19 cellular contexts compared by ENCODE assay signal in genomic region chr20:39886650-39887190, GRCh38.
DNase-seq lines count a peak whose midpoint lies in the region; ATAC-seq, FAIRE-seq and TF ChIP-seq lines count a peak whose summit lies in the region.
"Had no signal": no experiment of that assay in that cellular context is flagged by ENCODE, and none has a peak within 500 bp of the region (broad histone marks: within the 10 kb centered on the region; RNA-seq: fewer than 3 reads in every experiment).

No MANE protein-coding gene starts in this region.

- POLR2A ChIA-PET in HepG2 (lab: Yijun Ruan, JAX) (no interaction called here), T-cell (lab: Charles Lee) (no interaction called here)

- H3K4me1 ChIP-seq in liver (ENCODE audit: control insufficient read depth in 4 of 4, insufficient read depth in 4 of 4, low read length in 3 of 4) (peaks cover 5 to 25% (median 16%) of the 10 kb centered on the region in 4 donors), HepG2 (ENCODE audit: insufficient read depth, low read length) (no peaks in the 10 kb centered on the region), heart right ventricle (peaks cover 0 to 11% (median 0%) of the 10 kb centered on the region in 9 donors), parathyroid adenoma (peaks cover 13% of the 10 kb centered on the region)
- H3K4me1 ChIP-seq: A549, breast epithelium had no signal

- ATAC-seq in HepG2 (no peak), heart right ventricle (peak in 7 of 8 donors; percentile 66 to 86 (median 78)), T-cell (replicated peaks in 1 of 4) (no peak), GM21390 (IDR thresholded peaks at IDR 0.05; ENCODE audit: unreplicated experiment) (no peak)
- ATAC-seq: A549; activated CD8-positive, alpha-beta memory T cell treated with anti-CD3 and anti-CD28 coated beads, Interleukin-2, amount 10 ng/mL, durations not matched to agents 7 days and 5 days; PC-3 had no signal

- peaks cover 0 to 1% of the 10 kb centered on the region in 2 donors for H3K27me3 Mint-ChIP-seq in T-cell
- H3K27me3 Mint-ChIP-seq: activated CD8-positive, alpha-beta memory T cell treated with anti-CD3 and anti-CD28 coated beads, Interleukin-2, amount 10 ng/mL, durations not matched to agents 7 days and 5 days; progenitor cell of endocrine pancreas had no signal

- TF ChIP-seq EP300 in HepG2 (IDR thresholded peaks at IDR 0.05; ENCODE audit: low read depth in 2 of 2, low read length in 2 of 2) (no peak), HepG2 (CRISPR knock-in tag; IDR thresholded peaks at IDR 0.05; ENCODE audit: borderline replicate concordance) (no peak)

- no peak overlapping the region for H3K4me3 Mint-ChIP-seq in T-cell
- H3K4me3 Mint-ChIP-seq: activated CD8-positive, alpha-beta memory T cell treated with anti-CD3 and anti-CD28 coated beads, Interleukin-2, amount 10 ng/mL, durations not matched to agents 7 days and 5 days had no signal

- DNase-seq in HepG2 (ENCODE audit: low spot score) (no peak), heart right ventricle (peak; percentile 12 to 39), T-cell (no peak), NCI-H1105 (lab: John Stamatoyannopoulos, UW) (no peak)
- DNase-seq in activated CD8-positive, alpha-beta memory T cell treated with anti-CD3 and anti-CD28 coated beads, Interleukin-2, amount 50 U/mL, for 4 hours = no peak
- DNase-seq: activated CD4-positive, CD25-positive, alpha-beta regulatory T cell; activated CD8-positive, alpha-beta memory T cell treated with anti-CD3 and anti-CD28 coated beads, Interleukin-2, amount 10 ng/mL, durations not matched to agents 7 days and 5 days; activated naive CD4-positive, alpha-beta T cell treated with Interleukin-2 at 50 U/mL for 16 hours; effector CD8-positive, alpha-beta T cell; GF-D8; midbrain; NCI-H1436 had no signal

- H3K27me3 ChIP-seq in liver (ENCODE audit: control insufficient read depth in 4 of 4, insufficient read depth in 4 of 4, low read length in 3 of 4) (no peaks in the 10 kb centered on the region), HepG2 (ENCODE audit: control insufficient read depth in 1 of 2, insufficient read depth in 2 of 2, low read length in 2 of 2) (no peaks in the 10 kb centered on the region), heart right ventricle (no peaks in the 10 kb centered on the region), parathyroid adenoma (ENCODE audit: control insufficient read depth, insufficient read depth, low read length) (no peaks in the 10 kb centered on the region)
- H3K27me3 ChIP-seq: breast epithelium had no signal

- H3K9ac ChIP-seq in liver (ENCODE audit: low read depth in 1 of 2, low read length in 2 of 2) = no peak overlapping the region
- H3K9ac ChIP-seq in HepG2 (ENCODE audit: insufficient read depth, low read depth, low read length) = no peak overlapping the region
- H3K9ac ChIP-seq in parathyroid adenoma = no peak overlapping the region

- H3K4me2 ChIP-seq in HepG2 (ENCODE audit: low read depth, low read length) = no peak overlapping the region
- H3K4me2 ChIP-seq in parathyroid adenoma (ENCODE audit: low read length) = no peak overlapping the region
- H3K4me2 ChIP-seq: A549 had no signal

- BruUV-seq in HepG2 (replicated peaks; lab: Mats Ljungman, UMichigan) = no TSS peak

- intact Hi-C loops in HepG2 (cut with micrococcal nuclease; ENCODE audit: unreplicated experiment) (no loop called here), heart right ventricle (cut with DNase I) (loop anchor here (1.0 to 10.0 kb wide), 10 partner anchors 268 to 1078 kb away; partner anchors contain the start of gene MAFB (in 4 of the 10))

- peaks cover 0 to 3% (median 0%) of the 10 kb centered on the region in 4 donors for H3K9me3 ChIP-seq in liver (ENCODE audit: control insufficient read depth in 4 of 4, low read length in 3 of 4)
- peaks cover 88% of the 10 kb centered on the region for H3K9me3 ChIP-seq in HepG2 (ENCODE audit: low read length)
- H3K9me3 ChIP-seq in heart right ventricle = peaks cover 0 to 8% (median 4%) of the 10 kb centered on the region in 11 donors
- H3K9me3 ChIP-seq in parathyroid adenoma (ENCODE audit: control insufficient read depth, low read length) = no peaks in the 10 kb centered on the region
- H3K9me3 ChIP-seq: A549, breast epithelium had no signal

- H3K27ac ChIP-seq in liver (ENCODE audit: low read depth in 1 of 2, low read length in 2 of 2) (no peak overlapping the region), HepG2 (ENCODE audit: extremely low read length, insufficient read depth, low read length) (no peak overlapping the region), heart right ventricle (peak overlapping the region in 2 of 10 donors; percentile 10 to 50), parathyroid adenoma (no peak overlapping the region)
- H3K27ac ChIP-seq: A549 had no signal

- TF ChIP-seq RAD21 in liver (IDR thresholded peaks at IDR 0.05) = no peak
- no peak for TF ChIP-seq RAD21 in HepG2 (CRISPR knock-in tag; IDR thresholded peaks at IDR 0.05)

- no peak for FAIRE-seq in HepG2 (lab: Jason Lieb, UNC)
- FAIRE-seq: A549 had no signal

- H3K36me3 ChIP-seq in liver (ENCODE audit: control insufficient read depth in 4 of 4, insufficient read depth in 3 of 4, low read depth in 1 of 4, low read length in 3 of 4) (no peaks in the 10 kb centered on the region), HepG2 (replicated peaks in 1 of 2; ENCODE audit: control insufficient read depth in 1 of 2, insufficient read depth in 2 of 2, low read length in 2 of 2) (no peaks in the 10 kb centered on the region), heart right ventricle (no peaks in the 10 kb centered on the region), parathyroid adenoma (ENCODE audit: control insufficient read depth, insufficient read depth, low read length) (no peaks in the 10 kb centered on the region)
- H3K36me3 ChIP-seq: breast epithelium had no signal

- CTCF ChIA-PET in HepG2 (lab: Yijun Ruan, JAX; ENCODE audit: low intra/inter-chr PET ratio, low total read pairs) (no interaction called here), T-cell (lab: Charles Lee) (no interaction called here)

- H3K4me1 Mint-ChIP-seq in T-cell = no peaks in the 10 kb centered on the region
- H3K4me1 Mint-ChIP-seq: activated CD8-positive, alpha-beta memory T cell treated with anti-CD3 and anti-CD28 coated beads, Interleukin-2, amount 10 ng/mL, durations not matched to agents 7 days and 5 days had no signal

- no peaks in the 10 kb centered on the region for H3K36me3 Mint-ChIP-seq in T-cell
- H3K36me3 Mint-ChIP-seq: activated CD8-positive, alpha-beta memory T cell treated with anti-CD3 and anti-CD28 coated beads, Interleukin-2, amount 10 ng/mL, durations not matched to agents 7 days and 5 days had no signal

- H3K9me3 Mint-ChIP-seq in T-cell = peaks cover 0 to 4% (median 0%) of the 10 kb centered on the region in 3 donors

- H3K79me2 ChIP-seq in HepG2 (ENCODE audit: insufficient read depth, low read length) (no peaks in the 10 kb centered on the region), parathyroid adenoma (no peaks in the 10 kb centered on the region)

- H4K20me1 ChIP-seq in HepG2 (ENCODE audit: insufficient read depth, low read length) = no peaks in the 10 kb centered on the region

- TF ChIP-seq POLR2A in HepG2 (IDR thresholded peaks at IDR 0.05; ENCODE audit: insufficient read depth in 1 of 2, low read depth in 2 of 2, low read length in 2 of 2) = no peak

- H3K27ac Mint-ChIP-seq in T-cell = no peak overlapping the region
- H3K27ac Mint-ChIP-seq: activated CD8-positive, alpha-beta memory T cell treated with anti-CD3 and anti-CD28 coated beads, Interleukin-2, amount 10 ng/mL, durations not matched to agents 7 days and 5 days; progenitor cell of endocrine pancreas had no signal

- in situ Hi-C loops in HepG2 (cut with HindIII; ENCODE audit: extremely low pct_ligation_motif_present, low pct_unique_long_range_greater_than_20kb) = no loop called here

- 81% methylated on average over 3 of the region's 3 CpGs for WGBS in liver
- 11% methylated on average over 3 of the region's 3 CpGs for WGBS in HepG2 (ENCODE audit: low lambda C conversion rate)
- WGBS in heart right ventricle, 2 donors = 63 to 65% methylated on average over 3 of the region's 3 CpGs

- no peak overlapping the region for H3K4me3 ChIP-seq in liver (ENCODE audit: low read depth in 1 of 3, low read length in 3 of 3)
- no peak overlapping the region for H3K4me3 ChIP-seq in HepG2 (replicated peaks in 1 of 3; ENCODE audit: insufficient read depth in 1 of 3, low read depth in 2 of 3, low read length in 3 of 3)
- no peak overlapping the region for H3K4me3 ChIP-seq in heart right ventricle
- H3K4me3 ChIP-seq in parathyroid adenoma (ENCODE audit: low read depth, low read length) = no peak overlapping the region
- H3K4me3 ChIP-seq: A549, breast epithelium had no signal

- TF ChIP-seq CTCF in liver (IDR thresholded peaks at IDR 0.05; ENCODE audit: low read depth, low read length, missing input control) (no peak), HepG2 (CRISPR knock-in tag; IDR thresholded peaks at IDR 0.05) (no peak), heart right ventricle (IDR thresholded peaks at IDR 0.05) (no peak), parathyroid adenoma (IDR thresholded peaks at IDR 0.05) (no peak)

- no peak overlapping the region for H2AFZ ChIP-seq in HepG2 (ENCODE audit: low read length)
- H2AFZ ChIP-seq in parathyroid adenoma = peak overlapping the region; percentile 63

TF ChIP-seq in liver, 16 proteins besides CTCF, POLR2A, EP300 and RAD21:
- TF ChIP-seq ATF3 (IDR thresholded peaks at IDR 0.05) (no peak), MAX (IDR thresholded peaks at IDR 0.05) (peak; percentile 10)

TF ChIP-seq in HepG2, 621 proteins besides CTCF, POLR2A, EP300 and RAD21:
- TF ChIP-seq MTERF4 (CRISPR knock-in tag; IDR thresholded peaks at IDR 0.05) = no peak
- no peak for TF ChIP-seq TEAD3 (CRISPR knock-in tag; optimal IDR thresholded peaks at IDR 0.05; ENCODE audit: borderline replicate concordance)
- no peak for TF ChIP-seq FOXM1 (CRISPR knock-in tag; IDR thresholded peaks at IDR 0.05)
- TF ChIP-seq NCOA5 (CRISPR knock-in tag; IDR thresholded peaks at IDR 0.05) = no peak
- TF ChIP-seq PHF21A (CRISPR knock-in tag; IDR thresholded peaks at IDR 0.05) = no peak

Comparison
In these comparisons a context has a peak if more than half of its experiments do, and no peak if none do; other contexts are left out.
1. ATAC-seq: peak in heart right ventricle (7 of 8); none in HepG2 (single experiment), T-cell (0 of 4) and GM21390 (single experiment).
2. DNase-seq: peak in heart right ventricle (2 of 2); none in HepG2 (single experiment), activated CD8-positive, alpha-beta memory T cell treated with anti-CD3 and anti-CD28 coated beads, Interleukin-2, amount 50 U/mL, for 4 hours (single experiment), T-cell (0 of 34) and NCI-H1105 (single experiment).